16 cellular contexts compared by ENCODE assay signal in genomic region chr1:184407816-184408510, GRCh38. TPM values are rescaled to one million over a fixed set of nuclear protein-coding genes. Genes with fewer than 3 reads are reported as not detected.
DNase-seq lines count a peak whose midpoint lies in the region; ATAC-seq, FAIRE-seq and TF ChIP-seq lines count a peak whose summit lies in the region.
"Had no signal": no experiment of that assay in that cellular context is flagged by ENCODE, and none has a peak within 500 bp of the region (broad histone marks: within the 10 kb centered on the region; RNA-seq: fewer than 3 reads in every experiment).

No MANE protein-coding gene starts in this region.

- TF ChIP-seq CTCF in liver (IDR thresholded peaks at IDR 0.05; ENCODE audit: low read depth, low read length, missing input control) (no peak), HepG2 (CRISPR knock-in tag; IDR thresholded peaks at IDR 0.05) (no peak), cardiac fibroblast (IDR thresholded peaks at IDR 0.05; ENCODE audit: low read depth, low read length) (no peak), left lung (IDR thresholded peaks at IDR 0.05) (no peak), vagina (IDR thresholded peaks at IDR 0.05) (no peak)

- H3K36me3 ChIP-seq in liver (ENCODE audit: control insufficient read depth in 4 of 4, insufficient read depth in 3 of 4, low read depth in 1 of 4, low read length in 3 of 4) (no peaks in the 10 kb centered on the region), HepG2 (replicated peaks in 1 of 2; ENCODE audit: control insufficient read depth in 1 of 2, insufficient read depth in 2 of 2, low read length in 2 of 2) (no peaks in the 10 kb centered on the region), left lung (no peaks in the 10 kb centered on the region), vagina (no peaks in the 10 kb centered on the region)
- H3K36me3 ChIP-seq: thyroid gland had no signal

- POLR2A ChIA-PET in HepG2 (lab: Yijun Ruan, JAX), result no interaction called here

- ATAC-seq in HepG2 (no peak), left lung (peak; percentile 58)
- ATAC-seq: foreskin keratinocyte had no signal

- H2AFZ ChIP-seq in HepG2 (ENCODE audit: low read length), result no peak overlapping the region

- no peaks in the 10 kb centered on the region for H4K20me1 ChIP-seq in HepG2 (ENCODE audit: insufficient read depth, low read length)

- no peak for DNase-seq in HepG2 (ENCODE audit: low spot score)
- DNase-seq in cardiac fibroblast (ENCODE audit: low read depth in 2 of 2), result peak; percentile 10 to 56
- no peak for DNase-seq in left lung
- DNase-seq in vagina (ENCODE audit: extremely low spot score in 2 of 2), result no peak
- DNase-seq in globus pallidus (ENCODE audit: low spot score), result no peak
- DNase-seq in activated naive CD4-positive, alpha-beta T cell treated with anti-CD3 and anti-CD28 coated beads for 36 hours, result no peak
- no peak for DNase-seq in NCI-H1417 treated with DMSO at 0.1 percent for 48 hours (lab: John Stamatoyannopoulos, UW)
- DNase-seq: activated CD4-positive, CD25-positive, alpha-beta regulatory T cell; activated T-cell treated with anti-CD3 and anti-CD28 coated beads, Interleukin-2, amount 50 U/mL, for 48 hours; caudate nucleus; DND-41; foreskin keratinocyte; left ventricle myocardium superior; SHP77 treated with DMSO at 0.1 percent for 48 hours; thyroid gland had no signal

- no peaks in the 10 kb centered on the region for H3K27me3 ChIP-seq in liver (ENCODE audit: control insufficient read depth in 4 of 4, insufficient read depth in 4 of 4, low read length in 3 of 4)
- H3K27me3 ChIP-seq in HepG2 (ENCODE audit: control insufficient read depth in 1 of 2, insufficient read depth in 2 of 2, low read length in 2 of 2), result no peaks in the 10 kb centered on the region
- no peaks in the 10 kb centered on the region for H3K27me3 ChIP-seq in left lung
- H3K27me3 ChIP-seq in vagina, result no peaks in the 10 kb centered on the region
- H3K27me3 ChIP-seq: foreskin keratinocyte, thyroid gland had no signal

- H3K4me3 ChIP-seq in liver (ENCODE audit: low read depth in 1 of 3, low read length in 3 of 3), result no peak overlapping the region
- H3K4me3 ChIP-seq in HepG2 (replicated peaks in 1 of 3; ENCODE audit: insufficient read depth in 1 of 3, low read depth in 2 of 3, low read length in 3 of 3), result no peak overlapping the region
- H3K4me3 ChIP-seq in cardiac fibroblast (replicated peaks in 1 of 2; ENCODE audit: low read depth in 2 of 2, low read length in 2 of 2), result no peak overlapping the region
- H3K4me3 ChIP-seq in left lung, result no peak overlapping the region
- H3K4me3 ChIP-seq in vagina, result no peak overlapping the region
- H3K4me3 ChIP-seq: thyroid gland had no signal

- TF ChIP-seq EP300 in HepG2 (IDR thresholded peaks at IDR 0.05; ENCODE audit: low read depth in 2 of 2, low read length in 2 of 2) (no peak), HepG2 (CRISPR knock-in tag; IDR thresholded peaks at IDR 0.05; ENCODE audit: borderline replicate concordance) (no peak)

- CTCF ChIA-PET in HepG2 (lab: Yijun Ruan, JAX; ENCODE audit: low intra/inter-chr PET ratio, low total read pairs), result no interaction called here
- CTCF ChIA-PET in activated naive CD4-positive, alpha-beta T cell treated with anti-CD3 and anti-CD28 coated beads for 36 hours (lab: Charles Lee), result no interaction called here

- H3K9ac ChIP-seq in liver (ENCODE audit: low read depth in 1 of 2, low read length in 2 of 2) (no peak overlapping the region), HepG2 (ENCODE audit: insufficient read depth, low read depth, low read length) (no peak overlapping the region)

- H3K27me3 Mint-ChIP-seq in activated naive CD4-positive, alpha-beta T cell treated with anti-CD3 and anti-CD28 coated beads for 36 hours (ENCODE audit: low read depth), result no peaks in the 10 kb centered on the region

- BruUV-seq in HepG2 (replicated peaks; lab: Mats Ljungman, UMichigan), result no TSS peak

- H3K4me1 Mint-ChIP-seq in activated naive CD4-positive, alpha-beta T cell treated with anti-CD3 and anti-CD28 coated beads for 36 hours (ENCODE audit: low read depth), result no peaks in the 10 kb centered on the region

- no peaks in the 10 kb centered on the region for H3K9me3 ChIP-seq in liver (ENCODE audit: control insufficient read depth in 4 of 4, low read length in 3 of 4)
- no peaks in the 10 kb centered on the region for H3K9me3 ChIP-seq in HepG2 (ENCODE audit: low read length)
- H3K9me3 ChIP-seq in left lung, result no peaks in the 10 kb centered on the region
- H3K9me3 ChIP-seq in vagina, result no peaks in the 10 kb centered on the region
- H3K9me3 ChIP-seq: thyroid gland had no signal

- 45% methylated on average over 5 of the region's 5 CpGs for WGBS in liver
- WGBS in HepG2 (ENCODE audit: low lambda C conversion rate), result 6% methylated on average over 5 of the region's 5 CpGs

- peak overlapping the region in 1 of 2 donors; percentile 25 for H3K27ac ChIP-seq in liver (ENCODE audit: low read depth in 1 of 2, low read length in 2 of 2)
- no peak overlapping the region for H3K27ac ChIP-seq in HepG2 (ENCODE audit: extremely low read length, insufficient read depth, low read length)
- H3K27ac ChIP-seq in left lung, result peak overlapping the region in 1 of 2 donors; percentile 45
- peak overlapping the region; percentile 24 for H3K27ac ChIP-seq in vagina
- H3K27ac ChIP-seq: foreskin keratinocyte, thyroid gland had no signal

- TF ChIP-seq RAD21 in liver (IDR thresholded peaks at IDR 0.05) (peak in 1 of 2 donors; percentile 40), HepG2 (CRISPR knock-in tag; IDR thresholded peaks at IDR 0.05) (no peak)

- peaks cover 0 to 17% (median 10%) of the 10 kb centered on the region in 4 donors for H3K4me1 ChIP-seq in liver (ENCODE audit: control insufficient read depth in 4 of 4, insufficient read depth in 4 of 4, low read length in 3 of 4)
- no peaks in the 10 kb centered on the region for H3K4me1 ChIP-seq in HepG2 (ENCODE audit: insufficient read depth, low read length)
- H3K4me1 ChIP-seq in left lung, result peaks cover 4 to 8% of the 10 kb centered on the region in 2 donors
- peaks cover 63% of the 10 kb centered on the region for H3K4me1 ChIP-seq in vagina

- no peaks in the 10 kb centered on the region for H3K79me2 ChIP-seq in HepG2 (ENCODE audit: insufficient read depth, low read length)

- in situ Hi-C loops in HepG2 (cut with HindIII; ENCODE audit: extremely low pct_ligation_motif_present, low pct_unique_long_range_greater_than_20kb), result no loop called here

- no peaks in the 10 kb centered on the region for H3K9me3 Mint-ChIP-seq in activated naive CD4-positive, alpha-beta T cell treated with anti-CD3 and anti-CD28 coated beads for 36 hours

- no peak for FAIRE-seq in HepG2 (lab: Jason Lieb, UNC)

- intact Hi-C loops in HepG2 (cut with micrococcal nuclease; ENCODE audit: unreplicated experiment) (no loop called here), left lung (cut with DNase I) (no loop called here), vagina (cut with DNase I) (no loop called here)
- intact Hi-C loops in activated naive CD4-positive, alpha-beta T cell treated with anti-CD3 and anti-CD28 coated beads for 36 hours (cut with micrococcal nuclease), result no loop called here

- H3K4me2 ChIP-seq in HepG2 (ENCODE audit: low read depth, low read length), result no peak overlapping the region

- H3K27ac Mint-ChIP-seq in activated naive CD4-positive, alpha-beta T cell treated with anti-CD3 and anti-CD28 coated beads for 36 hours, result no peak overlapping the region

- H3K36me3 Mint-ChIP-seq in activated naive CD4-positive, alpha-beta T cell treated with anti-CD3 and anti-CD28 coated beads for 36 hours (ENCODE audit: low read depth), result no peaks in the 10 kb centered on the region

- no peak for TF ChIP-seq POLR2A in HepG2 (IDR thresholded peaks at IDR 0.05; ENCODE audit: insufficient read depth in 1 of 2, low read depth in 2 of 2, low read length in 2 of 2)
- no peak for TF ChIP-seq POLR2A in vagina (IDR thresholded peaks at IDR 0.05)

- no peak overlapping the region for H3K4me3 Mint-ChIP-seq in activated naive CD4-positive, alpha-beta T cell treated with anti-CD3 and anti-CD28 coated beads for 36 hours

TF ChIP-seq in liver, 16 proteins besides CTCF, POLR2A, EP300 and RAD21 (continues in another document):
- TF ChIP-seq FOXA2 (IDR thresholded peaks at IDR 0.05) (peak; percentile 7), YY1 (IDR thresholded peaks at IDR 0.05) (peak; percentile 68), HNF4G (IDR thresholded peaks at IDR 0.05) (no peak)

TF ChIP-seq in HepG2, 621 proteins besides CTCF, POLR2A, EP300 and RAD21:
- TF ChIP-seq TCF12 (IDR thresholded peaks at IDR 0.05) (no peak), TCF12 (CRISPR knock-in tag; IDR thresholded peaks at IDR 0.05) (no peak), HOXA9 (CRISPR knock-in tag; IDR thresholded peaks at IDR 0.05; ENCODE audit: borderline replicate concordance) (no peak)

RNA-seq across cellular contexts. Expression of gene C1orf21, which starts 21.1 kb away (rescaled TPM):
- total RNA-seq in liver (10 to 100 TPM in 1 of 2 donors, 1 to 10 TPM in 1; 2.3 to 21.3 TPM), HepG2 (2016; rRNA removed; fragmentation: Illumina TruSeq; extraction: Trizol) (not detected in 2 replicates), left lung (10 to 100 TPM; 52.5 to 75.3 TPM), vagina (24.1 TPM)
- polyA plus RNA-seq in liver (10 to 100 TPM in 1 of 2 donors, 1 to 10 TPM in 1; 8.9 to 17.9 TPM), HepG2 (2011; rRNA removed) (not detected in 2 replicates)
- total RNA-seq in HepG2 (2016; cell fraction: cytosol; rRNA removed; fragmentation: Illumina TruSeq; extraction: Trizol; ENCODE audit: low read depth), result not detected in 2 replicates
- not detected in 2 replicates for total RNA-seq in HepG2 (2016; cell fraction: insoluble cytoplasmic fraction; rRNA removed; fragmentation: Illumina TruSeq; extraction: Trizol)
- not detected in 2 replicates for total RNA-seq in HepG2 (2016; cell fraction: membrane; rRNA removed; fragmentation: Illumina TruSeq; extraction: Trizol)
- total RNA-seq in HepG2 (2016; cell fraction: nucleus; rRNA removed; fragmentation: Illumina TruSeq; extraction: Trizol), result not detected in 2 replicates
- polyA plus RNA-seq in HepG2 (2011; cell fraction: cytosol; rRNA removed), result not detected in 2 replicates
- polyA plus RNA-seq in HepG2 (2011; cell fraction: nucleus; rRNA removed), result not detected in 2 replicates
- polyA plus RNA-seq in HepG2 (2012), result not detected in 2 replicates
- polyA plus RNA-seq in HepG2 (2016; cell fraction: cytosol; fragmentation: Illumina TruSeq; extraction: Trizol; ENCODE audit: low read depth), result not detected in 2 replicates
- not detected in 2 replicates for polyA plus RNA-seq in HepG2 (2016; cell fraction: insoluble cytoplasmic fraction; fragmentation: Illumina TruSeq; extraction: Trizol; ENCODE audit: low read depth)
- not detected in 2 replicates for polyA plus RNA-seq in HepG2 (2016; cell fraction: membrane; fragmentation: Illumina TruSeq; extraction: Trizol; ENCODE audit: low read depth)
- polyA plus RNA-seq in HepG2 (2016; cell fraction: nucleus; fragmentation: Illumina TruSeq; extraction: Trizol; ENCODE audit: insufficient read depth, low read depth), result not detected in 2 replicates
- polyA minus RNA-seq in HepG2 (2011; rRNA and poly(A)+ RNA removed; ENCODE audit: low replicate concordance), result not detected in 2 replicates
- not detected in 2 replicates for polyA minus RNA-seq in HepG2 (2011; cell fraction: cytosol; rRNA and poly(A)+ RNA removed)
- polyA minus RNA-seq in HepG2 (2011; cell fraction: nucleus; rRNA and poly(A)+ RNA removed), result not detected in 2 replicates
- total RNA-seq in activated naive CD4-positive, alpha-beta T cell treated with anti-CD3 and anti-CD28 coated beads for 36 hours, result 1 to 10 TPM; 1.2 to 1.4 TPM

Comparison
In these comparisons a context has a peak if more than half of its experiments do, and no peak if none do; other contexts are left out.
1. DNase-seq: peak in cardiac fibroblast (2 of 2); none in HepG2 (single experiment), left lung (0 of 2), vagina (0 of 2), globus pallidus (single experiment), activated naive CD4-positive, alpha-beta T cell treated with anti-CD3 and anti-CD28 coated beads for 36 hours (single experiment) and NCI-H1417 treated with DMSO at 0.1 percent for 48 hours (single experiment).